In the genomic region with DNA sequence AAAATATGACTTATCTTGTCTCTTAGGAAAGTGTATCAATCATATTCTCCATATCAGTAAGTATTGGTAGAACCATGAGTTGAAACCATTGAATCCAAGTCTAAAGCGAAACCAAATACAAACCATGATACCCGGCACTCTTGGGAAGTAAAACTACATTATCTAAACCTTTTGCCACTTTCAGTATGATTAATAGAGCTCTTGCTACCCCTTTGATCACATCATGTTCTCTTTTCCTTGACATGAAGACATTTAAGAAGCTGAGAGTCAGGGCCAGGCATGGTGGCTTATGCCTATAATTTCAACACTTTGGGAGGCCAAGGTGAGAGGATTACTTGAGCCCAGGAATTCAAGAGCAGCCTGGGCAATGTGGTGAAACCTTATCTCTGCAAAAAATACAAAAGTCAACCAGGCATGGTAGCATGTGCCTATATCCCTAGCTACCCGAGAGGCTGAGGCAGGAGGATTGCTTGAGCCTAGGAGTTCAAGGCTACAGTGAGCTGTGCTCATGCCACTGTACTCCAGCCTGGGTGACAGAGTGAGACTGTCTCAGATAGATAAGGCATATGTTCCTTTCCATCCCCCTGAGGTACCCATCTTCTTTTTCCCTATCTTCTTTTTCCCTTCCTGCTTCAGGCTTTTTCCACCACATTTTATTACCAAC, we compare ENCODE assay signal across 8 cellular contexts. TPM values are rescaled to one million over a fixed set of nuclear protein-coding genes. Genes with fewer than 3 reads are reported as not detected.
DNase-seq lines count a peak whose midpoint lies in the region; ATAC-seq and TF ChIP-seq lines count a peak whose summit lies in the region.

No MANE protein-coding gene starts in this region.

- no TSS peak for BruUV-seq in MCF 10A (replicated peaks; lab: Mats Ljungman, UMichigan)

- no peaks in the 10 kb centered on the region for H3K36me3 ChIP-seq in breast epithelium

- CTCF ChIA-PET in MCF 10A (lab: Yijun Ruan, JAX), result interaction anchor here (0.6 to 1.7 kb wide), 2 partner anchors 29 to 844 kb away, joined by 3 to 4 read pairs; no protein-coding TSS in a partner anchor

- H3K4me3 Mint-ChIP-seq in MCF 10A (ENCODE audit: unreplicated experiment), result no peak overlapping the region

- TF ChIP-seq POLR2A in breast epithelium (IDR thresholded peaks at IDR 0.05), result no peak

- intact Hi-C loops in MCF 10A (cut with micrococcal nuclease) (no loop called here), breast epithelium (cut with DNase I; ENCODE audit: low total_unique reads) (no loop called here)

- peaks cover 45% of the 10 kb centered on the region for H3K36me3 Mint-ChIP-seq in MCF 10A (ENCODE audit: insufficient read depth, unreplicated experiment)

- no peak overlapping the region for H3K4me3 ChIP-seq in breast epithelium

- H3K9me3 ChIP-seq in breast epithelium, result no peaks in the 10 kb centered on the region

- H3K4me1 ChIP-seq in breast epithelium, result no peaks in the 10 kb centered on the region

- H3K4me1 Mint-ChIP-seq in MCF 10A (ENCODE audit: insufficient read depth, unreplicated experiment), result no peaks in the 10 kb centered on the region

- POLR2A ChIA-PET in MCF 10A (lab: Yijun Ruan, JAX), result no interaction called here

- H3K27ac Mint-ChIP-seq in MCF 10A (ENCODE audit: low read depth, unreplicated experiment), result peak overlapping the region; percentile 46

- H3K27me3 Mint-ChIP-seq in MCF 10A (ENCODE audit: insufficient read depth, unreplicated experiment), result no peaks in the 10 kb centered on the region

- peak; percentile 81 for ATAC-seq in HG02588 (IDR thresholded peaks at IDR 0.05; ENCODE audit: unreplicated experiment)
- peak; percentile 95 for ATAC-seq in stimulated activated naive CD8-positive, alpha-beta T cell treated with anti-CD3 and anti-CD28 coated beads, Interleukin-15, Interleukin-2, amounts not matched to agents 100 U/mL and 50 U/mL, for 24 hours

- H3K27me3 ChIP-seq in breast epithelium, result no peaks in the 10 kb centered on the region

- no peak for TF ChIP-seq CTCF in MCF 10A (IDR thresholded peaks at IDR 0.05; ENCODE audit: unreplicated experiment)
- TF ChIP-seq CTCF in breast epithelium (IDR thresholded peaks at IDR 0.05), result no peak

- H3K9me3 Mint-ChIP-seq in MCF 10A (ENCODE audit: unreplicated experiment), result no peaks in the 10 kb centered on the region

- DNase-seq in MCF 10A (ENCODE audit: unreplicated experiment), result no peak
- DNase-seq in breast epithelium (ENCODE audit: low spot score in 2 of 2), result no peak
- peak; percentile 53 for DNase-seq in MV-4-11 (lab: John Stamatoyannopoulos, UW)
- no peak for DNase-seq in stimulated activated naive CD8-positive, alpha-beta T cell treated with anti-CD3 and anti-CD28 coated beads, Interleukin-15, Interleukin-2, amounts not matched to agents 100 U/mL and 50 U/mL, for 24 hours
- DNase-seq in epidermal melanocyte (ENCODE audit: insufficient read length, low spot score), result no peak
- no peak for DNase-seq in SW 1271 (lab: John Stamatoyannopoulos, UW)
- DNase-seq in cerebellar nuclear complex (lab: John Stamatoyannopoulos, UW), result no peak

- no peak overlapping the region for H3K27ac ChIP-seq in breast epithelium

RNA-seq across cellular contexts. Expression of a gene that starts 45.4 kb away (rescaled TPM):
- total RNA-seq in MCF 10A (2022), result 12.4 and 14.0 TPM in 2 replicates
- 10 to 100 TPM in 1 of 3 donors, 1 to 10 TPM in 2; 4.8 to 12.1 (median 8.5) TPM for total RNA-seq in breast epithelium
